1 cellular context compared by ENCODE assay signal in the genomic region with DNA sequence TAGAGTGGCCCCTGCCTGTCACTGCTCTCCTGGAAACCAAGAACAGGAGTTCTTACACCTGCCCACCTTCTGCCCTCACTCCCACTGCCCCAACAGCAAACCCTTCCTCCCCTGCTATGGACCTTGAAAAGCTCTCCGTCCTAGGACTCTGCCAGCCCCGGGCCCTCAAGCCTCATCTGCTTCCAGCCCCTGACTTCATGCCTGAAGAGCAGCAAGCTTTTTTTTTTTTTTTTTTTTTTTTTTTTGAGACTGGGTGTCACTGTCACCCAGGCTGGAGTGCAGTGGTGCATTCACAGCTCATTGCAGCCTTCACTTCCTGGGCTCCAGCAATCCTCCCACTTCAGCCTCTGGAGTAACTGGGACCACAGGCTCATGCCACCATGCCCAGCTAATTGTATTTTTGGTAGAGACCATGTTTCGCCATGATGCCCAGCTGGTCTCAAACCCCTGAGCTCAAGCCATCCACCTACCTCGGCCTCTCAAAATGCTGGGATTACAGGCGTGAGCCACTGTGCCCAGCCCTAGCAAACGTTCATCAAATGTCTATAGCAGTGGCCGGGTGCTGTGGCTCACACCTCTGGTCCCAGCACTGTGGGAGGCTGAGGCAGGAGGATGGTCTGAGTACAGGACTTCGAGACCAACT.
TF ChIP-seq lines count a peak whose summit lies in the region.

No MANE protein-coding gene starts in this region.

TF ChIP-seq in GM12878, 131 proteins besides CTCF, POLR2A, EP300 and RAD21:
- TF ChIP-seq SREBF1 (IDR thresholded peaks at IDR 0.05; ENCODE audit: low read length) (no peak), ZNF384 (IDR thresholded peaks at IDR 0.05; ENCODE audit: borderline replicate concordance, low read depth, low read length) (peak; percentile 58; the same call in 1 of the 2 replicates)
